ENCODE assay signal across 8 cellular contexts in genomic region chr12:106986625-106987389, GRCh38. TPM values are rescaled to one million over a fixed set of nuclear protein-coding genes. Genes with fewer than 3 reads are reported as not detected.
DNase-seq lines count a peak whose midpoint lies in the region; ATAC-seq and TF ChIP-seq lines count a peak whose summit lies in the region.

TSS of gene MTERF2 (minus strand) at chr12:106987146. CDS start at chr12:106978714, 8,432 bp downstream.

- peaks cover 20% of the 10 kb centered on the region for H3K36me3 Mint-ChIP-seq in T-cell
- peaks cover 22% of the 10 kb centered on the region for H3K36me3 Mint-ChIP-seq in type B pancreatic cell

- H3K4me1 ChIP-seq in heart right ventricle, result peaks cover 4 to 31% (median 23%) of the 10 kb centered on the region in 9 donors

- 1% methylated on average over 48 to 50 of the region's 50 CpGs for WGBS in heart right ventricle, 2 donors

- H3K27me3 ChIP-seq in heart right ventricle, result no peaks in the 10 kb centered on the region

- TF ChIP-seq CTCF in heart right ventricle (IDR thresholded peaks at IDR 0.05) (peak in 2 of 9 donors; percentile 11 to 24), type B pancreatic cell (conservative IDR thresholded peaks at IDR 0.05) (peak; percentile 20)

- H3K4me3 ChIP-seq in heart right ventricle, result peak within 1 kb of the TSS; percentile 60 to 86 (median 72)

- H3K4me3 Mint-ChIP-seq in T-cell (peak within 1 kb of the TSS; percentile 92 to 96 (median 95)), type B pancreatic cell (peak within 1 kb of the TSS; percentile 96)

- H3K27ac Mint-ChIP-seq in T-cell (peak within 1 kb of the TSS; percentile 77 to 82), type B pancreatic cell (peak within 1 kb of the TSS; percentile 90)

- intact Hi-C loops in heart right ventricle (cut with DNase I) (loop anchor here in 6 of 10 donors (1.0 to 10.0 kb wide), 5 partner anchors 32 to 108 kb away; partner anchors contain the start of genes CRY1 (in 6 of the 6) and TMEM263 (in 2 of the 6)), posterior cingulate gyrus (cut with DNase I) (loop anchor here (1.0 to 2.0 kb wide), 2 partner anchors 32 to 106 kb away; partner anchors contain the start of genes CRY1 and TMEM263)

- POLR2A ChIA-PET in T-cell (lab: Charles Lee), result interaction anchor here (0.9 to 1.6 kb wide), 5 partner anchors 9 to 41 kb away, joined by 3 to 6 read pairs (median 4); partner anchors contain the start of gene TMEM263 (in 2 of the 2)

- H3K36me3 ChIP-seq in heart right ventricle, result peaks cover 0 to 33% (median 0%) of the 10 kb centered on the region in 9 donors

- CTCF ChIA-PET in T-cell (lab: Charles Lee), result interaction anchor here in 1 of 2 donors (0.7 to 1.1 kb wide), 2 partner anchors 31 to 72 kb away, joined by 4 read pairs; partner anchors contain the start of gene TMEM263

- H3K9me3 Mint-ChIP-seq in T-cell (peaks cover 0 to 5% (median 0%) of the 10 kb centered on the region in 3 donors), type B pancreatic cell (no peaks in the 10 kb centered on the region)

- peak; percentile 91 for DNase-seq in NCI-H1105 treated with DMSO at 0.1 percent for 48 hours (lab: John Stamatoyannopoulos, UW)
- DNase-seq in T-cell, result peak; percentile 44 to 81 (median 69)
- DNase-seq in amniotic epithelial cell (ENCODE audit: low read depth), result peak; percentile 91
- DNase-seq in heart right ventricle, result peak; percentile 92 to 95
- peak; percentile 87 to 99 (median 94) for DNase-seq in posterior cingulate gyrus
- DNase-seq in type B pancreatic cell (ENCODE audit: extremely low spot score, unreplicated experiment), result peak; percentile 89

- ATAC-seq in HG02642 (IDR thresholded peaks at IDR 0.05; ENCODE audit: poor library complexity, unreplicated experiment) (peak; percentile 95), T-cell (replicated peaks in 1 of 4) (peak; percentile 96 to 99 (median 98)), heart right ventricle (peak; percentile 98 to 100 (median 99))

- TF ChIP-seq POLR2A in GM10847 (IDR thresholded peaks at IDR 0.05; ENCODE audit: extremely low read depth, insufficient read length), result peak; percentile 30

- H3K4me1 Mint-ChIP-seq in T-cell (peaks cover 40 to 49% (median 45%) of the 10 kb centered on the region in 3 donors), type B pancreatic cell (ENCODE audit: unreplicated experiment) (peaks cover 21% of the 10 kb centered on the region)

- no peaks in the 10 kb centered on the region for H3K27me3 Mint-ChIP-seq in T-cell
- H3K27me3 Mint-ChIP-seq in type B pancreatic cell, result no peaks in the 10 kb centered on the region

- peak within 1 kb of the TSS; percentile 76 to 93 (median 90) for H3K27ac ChIP-seq in heart right ventricle

- no peaks in the 10 kb centered on the region for H3K9me3 ChIP-seq in heart right ventricle

RNA-seq across cellular contexts. Expression of gene MTERF2, which starts in this region (rescaled TPM):
- total RNA-seq in T-cell (10 to 100 TPM in 2 of 5 donors, 1 to 10 TPM in 3; 7.4 to 11.5 (median 8.8) TPM), heart right ventricle (10 to 100 TPM; 18.1 to 42.4 (median 28.0) TPM), type B pancreatic cell (ENCODE audit: low replicate concordance) (8.9 and 16.0 TPM in 2 replicates)
- polyA plus RNA-seq in heart right ventricle, result 10 to 100 TPM; 13.2 to 70.0 TPM

Comparison
In these comparisons a context has a peak if more than half of its experiments do, and no peak if none do; other contexts are left out.
1. Peak in every context shown above with its lines: DNase-seq, ATAC-seq, H3K4me3 ChIP-seq and H3K27ac ChIP-seq.